In the genomic region with DNA sequence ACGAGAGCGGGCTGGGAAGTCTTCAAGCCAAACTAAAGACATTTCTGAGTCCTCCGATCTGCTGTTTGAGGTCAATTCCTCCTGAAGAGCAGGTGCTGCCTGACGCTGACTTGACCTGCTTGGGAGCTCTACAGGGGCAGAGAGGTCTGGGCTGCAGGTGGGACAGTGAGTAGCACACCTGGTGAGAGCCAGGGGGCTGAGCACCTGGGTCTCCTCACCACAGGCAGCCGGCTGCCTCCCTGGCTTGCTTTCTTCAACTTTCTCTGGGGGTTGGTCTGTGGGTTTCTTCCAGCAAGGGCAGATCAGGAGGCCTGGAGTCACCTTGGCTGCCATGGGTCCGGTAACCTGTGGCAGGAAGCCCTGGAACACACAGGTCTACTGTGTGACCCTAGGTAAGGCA, we compare ENCODE assay signal across 18 cellular contexts.
"Had no signal": no experiment of that assay in that cellular context is flagged by ENCODE, and none has a peak within 500 bp of the region (broad histone marks: within the 10 kb centered on the region; RNA-seq: fewer than 3 reads in every experiment).

No MANE protein-coding gene starts in this region.

- H3K79me2 ChIP-seq: parathyroid adenoma had no signal

- H3K27me3 ChIP-seq: heart right ventricle, suprapubic skin, tibial nerve had no signal

- H3K27ac Mint-ChIP-seq: nephron progenitor cell, T-cell had no signal

- H3K4me3 Mint-ChIP-seq: nephron progenitor cell; stimulated activated naive CD8-positive, alpha-beta T cell treated with anti-CD3 and anti-CD28 coated beads, Interleukin-15, amount 100 ng/mL, for 72 hours; T-cell had no signal

- H3K4me1 Mint-ChIP-seq: T-cell had no signal

- DNase-seq: activated CD4-positive, alpha-beta T cell treated with anti-CD3 and anti-CD28 coated beads, Interleukin-2, amount 50 U/mL, for 48 hours; activated effector memory CD4-positive, alpha-beta T cell treated with Interleukin-2 at 50 U/mL for 16 hours; cerebellar nuclear complex; foreskin fibroblast; heart right ventricle; left colon; mesenchymal stem cell; mucosa of descending colon; nephron progenitor cell; right cardiac atrium; stimulated activated CD4-positive, alpha-beta T cell treated with anti-CD3 and anti-CD28 coated beads, Interleukin-12 subunit alpha, Interleukin-12 subunit beta, amount 100 ng/mL, for 4 hours; stimulated activated naive CD8-positive, alpha-beta T cell treated with anti-CD3 and anti-CD28 coated beads, Interleukin-15, amount 100 ng/mL, for 72 hours; T-cell had no signal

- H2AFZ ChIP-seq: parathyroid adenoma had no signal

- H3K9ac ChIP-seq: parathyroid adenoma had no signal

- H3K9me3 Mint-ChIP-seq: nephron progenitor cell; stimulated activated naive CD8-positive, alpha-beta T cell treated with anti-CD3 and anti-CD28 coated beads, Interleukin-15, amount 100 ng/mL, for 72 hours had no signal

- ATAC-seq: heart right ventricle; left colon; mucosa of descending colon; right cardiac atrium; stimulated activated naive CD8-positive, alpha-beta T cell treated with anti-CD3 and anti-CD28 coated beads, Interleukin-15, amount 100 ng/mL, for 72 hours; T-cell had no signal

- H3K4me1 ChIP-seq: heart right ventricle, parathyroid adenoma, suprapubic skin, tibial nerve had no signal

- H3K27ac ChIP-seq: coronary artery, epithelial cell of prostate, heart right ventricle, parathyroid adenoma, suprapubic skin, tibial nerve had no signal

- H3K27me3 Mint-ChIP-seq: stimulated activated naive CD8-positive, alpha-beta T cell treated with anti-CD3 and anti-CD28 coated beads, Interleukin-15, amount 100 ng/mL, for 72 hours; T-cell had no signal

- H3K4me3 ChIP-seq: coronary artery, heart right ventricle, mucosa of descending colon, suprapubic skin, tibial nerve had no signal
